8 cellular contexts compared by ENCODE assay signal in genomic region chr7:37182011-37182478, GRCh38.
DNase-seq lines count a peak whose midpoint lies in the region; ATAC-seq, FAIRE-seq and TF ChIP-seq lines count a peak whose summit lies in the region.

No MANE protein-coding gene starts in this region.

- H3K4me1 Mint-ChIP-seq in activated CD4-positive, alpha-beta T cell treated with anti-CD3 and anti-CD28 coated beads for 36 hours: peaks cover 12% of the 10 kb centered on the region

- H3K36me3 Mint-ChIP-seq in activated CD4-positive, alpha-beta T cell treated with anti-CD3 and anti-CD28 coated beads for 36 hours (ENCODE audit: low read depth): peaks cover 30% of the 10 kb centered on the region

- TF ChIP-seq CTCF in coronary artery (IDR thresholded peaks at IDR 0.05): peak; percentile 76

- intact Hi-C loops in activated CD4-positive, alpha-beta T cell treated with anti-CD3 and anti-CD28 coated beads for 36 hours (cut with DNase I, micrococcal nuclease): loop anchor here (1.0 to 5.0 kb wide), 6 partner anchors 195 to 710 kb away; no protein-coding TSS in a partner anchor

- H3K27ac ChIP-seq in coronary artery: no peak overlapping the region

- no peaks in the 10 kb centered on the region for H3K27me3 Mint-ChIP-seq in activated CD4-positive, alpha-beta T cell treated with anti-CD3 and anti-CD28 coated beads for 36 hours

- FAIRE-seq in A204.1 (lab: Jason Lieb, UNC) (peak; percentile 87), GM18507 (lab: Jason Lieb, UNC) (peak; percentile 95)

- H3K4me3 Mint-ChIP-seq in activated CD4-positive, alpha-beta T cell treated with anti-CD3 and anti-CD28 coated beads for 36 hours: no peak overlapping the region

- POLR2A ChIA-PET in activated CD4-positive, alpha-beta T cell treated with anti-CD3 and anti-CD28 coated beads for 36 hours (lab: Charles Lee): interaction anchor here (0.8 kb wide), 1 partner anchor 695 kb away, joined by 5 read pairs; no protein-coding TSS in a partner anchor

- no peaks in the 10 kb centered on the region for H3K9me3 Mint-ChIP-seq in activated CD4-positive, alpha-beta T cell treated with anti-CD3 and anti-CD28 coated beads for 36 hours (ENCODE audit: low read depth)

- CTCF ChIA-PET in activated CD4-positive, alpha-beta T cell treated with anti-CD3 and anti-CD28 coated beads for 36 hours (lab: Charles Lee): interaction anchor here (0.5 to 4.4 kb wide), 73 partner anchors 8 to 1586 kb away, joined by 3 to 65 read pairs (median 4); no protein-coding TSS in a partner anchor

- ATAC-seq in HG03135 (IDR thresholded peaks at IDR 0.05; ENCODE audit: unreplicated experiment) (peak; percentile 93), left lobe of liver (peak; percentile 99)
- ATAC-seq in activated CD4-positive, alpha-beta T cell treated with anti-CD3 and anti-CD28 coated beads for 36 hours: peak; percentile 94

- DNase-seq in GM18507 (ENCODE audit: extremely low spot score, insufficient read length, low read depth): peak; percentile 39
- peak; percentile 47 for DNase-seq in NCI-H226
- peak; percentile 89 for DNase-seq in activated CD4-positive, alpha-beta T cell treated with anti-CD3 and anti-CD28 coated beads for 36 hours
- no peak for DNase-seq in coronary artery (ENCODE audit: low spot score)
- DNase-seq in left lobe of liver (ENCODE audit: low spot score): peak; percentile 72
- peak; percentile 68 to 76 for DNase-seq in stimulated activated CD4-positive, alpha-beta T cell treated with anti-CD3 and anti-CD28 coated beads, Interleukin-4, amount 100 ng/mL, for 48 hours (ENCODE audit: low read depth in 2 of 2)

- no peak overlapping the region for H3K4me3 ChIP-seq in coronary artery

- no peak overlapping the region for H3K27ac Mint-ChIP-seq in activated CD4-positive, alpha-beta T cell treated with anti-CD3 and anti-CD28 coated beads for 36 hours
